ENCODE assay signal across 35 cellular contexts in genomic region chr19:54123682-54124081, GRCh38. TPM values are rescaled to one million over a fixed set of nuclear protein-coding genes. Genes with fewer than 3 reads are reported as not detected.
"Had no signal": no experiment of that assay in that cellular context is flagged by ENCODE, and none has a peak within 500 bp of the region (broad histone marks: within the 10 kb centered on the region; RNA-seq: fewer than 3 reads in every experiment).

No MANE protein-coding gene starts in this region.

- H3K27ac ChIP-seq: KMS-11 had no signal

- H3K9me3 ChIP-seq: MG63 had no signal

- H3K4me3 ChIP-seq: MG63 had no signal

- DNase-seq: Karpas-422, Kasumi-1, MG63, MM.1S, MV-4-11, NCI-H1048, NCI-H1092, NCI-H1092 treated with DMSO at 0.1 percent for 48 hours, NCI-H1105, NCI-H1105 treated with DMSO at 0.1 percent for 48 hours, NCI-H1417, NCI-H1417 treated with DMSO at 0.1 percent for 48 hours, NCI-H1436, NCI-H1436 treated with DMSO at 0.1 percent for 48 hours, NCI-H146, NCI-H1694, NCI-H1694 treated with DMSO at 0.1 percent for 48 hours, NCI-H187, NCI-H187 treated with DMSO at 0.1 percent for 48 hours, NCI-H1930, NCI-H2029, NCI-H2029 treated with DMSO at 0.1 percent for 48 hours, NCI-H2081, NCI-H2081 treated with DMSO at 0.1 percent for 48 hours, NCI-H2107, NCI-H2171, NCI-H2171 treated with DMSO at 0.1 percent for 48 hours, NCI-H2227 treated with DMSO at 0.1 percent for 48 hours, NCI-H226, NCI-H345, NCI-H446, NCI-H446 treated with DMSO at 0.1 percent for 48 hours, NCI-H510A had no signal

- H3K9ac ChIP-seq: KMS-11 had no signal

RNA-seq across cellular contexts. Expression of gene OSCAR, which starts 23.1 kb away (rescaled TPM):
- total RNA-seq: M059J had no signal
